In genomic region chr10:80513106-80513505, GRCh38 we compare ENCODE assay signal across 17 cellular contexts. TPM values are rescaled to one million over a fixed set of nuclear protein-coding genes. Genes with fewer than 3 reads are reported as not detected.
"Had no signal": no experiment of that assay in that cellular context is flagged by ENCODE, and none has a peak within 500 bp of the region (broad histone marks: within the 10 kb centered on the region; RNA-seq: fewer than 3 reads in every experiment).

No MANE protein-coding gene starts in this region.

- H3K9me3 Mint-ChIP-seq: activated CD4-positive, alpha-beta memory T cell treated with anti-CD3 and anti-CD28 coated beads for 36 hours; activated T-helper 2 cell treated with anti-CD3 and anti-CD28 coated beads, Interferon-gamma antibody, Interleukin-2, Interleukin-4, amounts not matched to agents 10 μg/mL and 5 μg/mL and 100 μg/mL, durations not matched to agents 14 hours and 24 hours and 36 hours; central memory CD8-positive, alpha-beta T cell; neural crest cell; type B pancreatic cell had no signal

- H3K4me3 Mint-ChIP-seq: activated CD4-positive, alpha-beta memory T cell treated with anti-CD3 and anti-CD28 coated beads for 36 hours; central memory CD8-positive, alpha-beta T cell; neural crest cell; type B pancreatic cell had no signal

- DNase-seq: activated CD4-positive, alpha-beta memory T cell treated with anti-CD3 and anti-CD28 coated beads for 36 hours; anterior cingulate cortex; brain microvascular endothelial cell; cortex of kidney; right cardiac atrium; stimulated activated CD4-positive, alpha-beta T cell treated with anti-CD3 and anti-CD28 coated beads, Interleukin-15, amount 100 ng/mL, for 24 hours; stimulated activated CD4-positive, alpha-beta T cell treated with anti-CD3 and anti-CD28 coated beads, Interleukin-2, amount 100 ng/mL, for 48 hours; stomach; SW 1271 had no signal

- H3K27me3 ChIP-seq: brain microvascular endothelial cell, left lung, stomach had no signal

- ATAC-seq: left lung, psoas muscle, right cardiac atrium had no signal

- H3K27ac Mint-ChIP-seq: activated CD4-positive, alpha-beta memory T cell treated with anti-CD3 and anti-CD28 coated beads for 36 hours; activated T-helper 2 cell treated with anti-CD3 and anti-CD28 coated beads, Interferon-gamma antibody, Interleukin-2, Interleukin-4, amounts not matched to agents 10 μg/mL and 5 μg/mL and 100 μg/mL, durations not matched to agents 14 hours and 24 hours and 36 hours; type B pancreatic cell had no signal

- H3K27ac ChIP-seq: brain microvascular endothelial cell, left lung, psoas muscle, skin epidermis, stomach had no signal

- H3K4me3 ChIP-seq: left lung, psoas muscle, skin epidermis, stomach had no signal

- H3K27me3 Mint-ChIP-seq: activated CD4-positive, alpha-beta memory T cell treated with anti-CD3 and anti-CD28 coated beads for 36 hours; central memory CD8-positive, alpha-beta T cell; type B pancreatic cell had no signal

- H3K9me3 ChIP-seq: left lung, psoas muscle, stomach had no signal

RNA-seq across cellular contexts. Expression of gene SH2D4B, which starts 24.6 kb away (rescaled TPM):
- total RNA-seq: myocyte, psoas muscle, right cardiac atrium had no signal
- polyA plus RNA-seq: right cardiac atrium had no signal
